Comparison of ENCODE assay signal across 9 cellular contexts in the genomic region with DNA sequence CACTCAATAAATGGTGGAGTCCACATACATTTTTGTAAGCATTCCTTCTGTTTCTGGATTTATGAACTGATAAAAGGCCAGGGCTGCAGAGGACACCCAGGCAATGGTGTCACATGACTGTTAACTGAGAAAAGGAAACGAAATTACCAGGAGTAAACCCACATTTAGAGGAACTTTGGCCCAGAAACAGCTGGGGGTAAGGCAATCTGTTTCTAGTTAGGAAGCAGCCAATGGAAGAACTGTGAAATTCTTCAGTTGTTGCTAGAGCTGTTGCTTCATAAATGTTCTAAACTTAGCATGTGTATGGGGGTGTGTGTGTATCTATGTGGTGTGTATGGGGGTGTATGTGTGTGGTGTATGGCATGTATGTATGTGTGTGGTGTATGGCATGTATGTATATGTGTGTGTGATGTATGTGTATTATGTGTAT. TPM values are rescaled to one million over a fixed set of nuclear protein-coding genes. Genes with fewer than 3 reads are reported as not detected.
DNase-seq lines count a peak whose midpoint lies in the region; ATAC-seq, FAIRE-seq and TF ChIP-seq lines count a peak whose summit lies in the region.
"Had no signal": no experiment of that assay in that cellular context is flagged by ENCODE, and none has a peak within 500 bp of the region (broad histone marks: within the 10 kb centered on the region; RNA-seq: fewer than 3 reads in every experiment).

No MANE protein-coding gene starts in this region.

- no peaks in the 10 kb centered on the region for H3K9me3 ChIP-seq in gastroesophageal sphincter

- H3K4me3 Mint-ChIP-seq in stimulated activated memory B cell treated with anti-CD40 and anti-IgM and Interleukin-4, amounts not matched to agents 10 μg/mL and 1 μg/mL and 100 μg/mL, for 72 hours = no peak overlapping the region

- H3K27ac Mint-ChIP-seq in stimulated activated memory B cell treated with anti-CD40 and anti-IgM and Interleukin-4, amounts not matched to agents 10 μg/mL and 1 μg/mL and 100 μg/mL, for 72 hours = peak overlapping the region; percentile 93

- H3K4me1 Mint-ChIP-seq in stimulated activated memory B cell treated with anti-CD40 and anti-IgM and Interleukin-4, amounts not matched to agents 10 μg/mL and 1 μg/mL and 100 μg/mL, for 72 hours = peaks cover 65% of the 10 kb centered on the region

- no peak for TF ChIP-seq CTCF in gastroesophageal sphincter (IDR thresholded peaks at IDR 0.05)

- WGBS in gastroesophageal sphincter (ENCODE audit: low coverage in 1 of 2), 2 donors = 31% methylated on average over 1 of the region's 1 CpG; no CpG with 5 or more reads in 1 of the 2 donors

- no peak for TF ChIP-seq EP300 in gastroesophageal sphincter (IDR thresholded peaks at IDR 0.05)

- peak overlapping the region in 3 of 4 donors; percentile 35 to 66 (median 59) for H3K27ac ChIP-seq in gastroesophageal sphincter

- H3K9me3 Mint-ChIP-seq in stimulated activated memory B cell treated with anti-CD40 and anti-IgM and Interleukin-4, amounts not matched to agents 10 μg/mL and 1 μg/mL and 100 μg/mL, for 72 hours = no peaks in the 10 kb centered on the region

- peaks cover 0 to 39% (median 4%) of the 10 kb centered on the region in 3 donors for H3K4me1 ChIP-seq in gastroesophageal sphincter

- H3K27me3 Mint-ChIP-seq in stimulated activated memory B cell treated with anti-CD40 and anti-IgM and Interleukin-4, amounts not matched to agents 10 μg/mL and 1 μg/mL and 100 μg/mL, for 72 hours = no peaks in the 10 kb centered on the region

- FAIRE-seq in GM19239 (lab: Jason Lieb, UNC) = peak; percentile 83
- FAIRE-seq: endometrium had no signal

- no peak overlapping the region for H3K4me3 ChIP-seq in gastroesophageal sphincter

- DNase-seq in GM19239 (ENCODE audit: insufficient read length, low spot score) = no peak
- DNase-seq in SKM-1 treated with dmso at 0.1 percent for 144 hours (lab: John Stamatoyannopoulos, UW; ENCODE audit: unreplicated experiment) = peak; percentile 94
- no peak for DNase-seq in DMS53 treated with DMSO at 0.1 percent for 48 hours (lab: John Stamatoyannopoulos, UW; ENCODE audit: unreplicated experiment)
- DNase-seq in D341Med (ENCODE audit: low spot score) = no peak

- TF ChIP-seq POLR2A in gastroesophageal sphincter (IDR thresholded peaks at IDR 0.05) = no peak

- peak; percentile 71 for ATAC-seq in gastroesophageal sphincter
- ATAC-seq in stimulated activated memory B cell treated with anti-CD40 and anti-IgM and Interleukin-4, amounts not matched to agents 10 μg/mL and 1 μg/mL and 100 μg/mL, for 72 hours = no peak
- ATAC-seq in GM18868 (IDR thresholded peaks at IDR 0.05; ENCODE audit: unreplicated experiment) = no peak
- ATAC-seq in GM21390 (IDR thresholded peaks at IDR 0.05; ENCODE audit: unreplicated experiment) = no peak

- no peaks in the 10 kb centered on the region for H3K36me3 ChIP-seq in gastroesophageal sphincter

- no peaks in the 10 kb centered on the region for H3K27me3 ChIP-seq in gastroesophageal sphincter

- H3K36me3 Mint-ChIP-seq in stimulated activated memory B cell treated with anti-CD40 and anti-IgM and Interleukin-4, amounts not matched to agents 10 μg/mL and 1 μg/mL and 100 μg/mL, for 72 hours = no peaks in the 10 kb centered on the region

RNA-seq across cellular contexts. Expression of gene PDCD4, which starts 11.8 kb away (rescaled TPM):
- 10 to 100 TPM; 69.1 to 74.6 (median 72.2) TPM for total RNA-seq in gastroesophageal sphincter

RNA-seq across cellular contexts. Expression of gene BBIP1, which starts 59.0 kb away (rescaled TPM):
- 10 to 100 TPM; 27.1 to 40.2 (median 28.7) TPM for total RNA-seq in gastroesophageal sphincter

RNA-seq across cellular contexts. Expression of gene SHOC2, which starts 59.4 kb away (rescaled TPM):
- 10 to 100 TPM; 50.5 to 66.0 (median 58.4) TPM for total RNA-seq in gastroesophageal sphincter
